ENCODE assay signal across 29 cellular contexts in the genomic region with DNA sequence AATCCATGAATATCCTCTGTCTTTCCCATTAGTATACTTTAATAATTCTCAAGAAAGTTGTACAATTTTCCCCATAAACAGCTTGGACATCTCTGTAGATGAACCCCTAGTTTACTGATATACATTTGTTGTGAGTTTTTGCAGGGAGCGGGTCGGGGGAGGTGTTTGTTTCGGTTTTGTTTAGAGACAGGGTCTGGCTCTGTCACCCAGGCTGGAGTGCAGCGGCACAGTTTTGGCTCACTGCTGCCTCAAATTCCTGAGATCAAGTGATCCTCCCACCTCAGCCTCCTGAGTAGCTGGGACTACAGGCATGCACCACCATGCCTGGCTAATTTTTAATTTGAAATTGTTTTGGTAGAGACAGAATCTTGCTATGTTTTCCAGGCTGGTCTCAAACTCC. TPM values are rescaled to one million over a fixed set of nuclear protein-coding genes. Genes with fewer than 3 reads are reported as not detected.
DNase-seq lines count a peak whose midpoint lies in the region; TF ChIP-seq lines count a peak whose summit lies in the region.
"Had no signal": no experiment of that assay in that cellular context is flagged by ENCODE, and none has a peak within 500 bp of the region (broad histone marks: within the 10 kb centered on the region; RNA-seq: fewer than 3 reads in every experiment).

No MANE protein-coding gene starts in this region.

- CTCF ChIA-PET in OCI-LY7 (lab: Charles Lee; ENCODE audit: unreplicated experiment): interaction anchor here (0.6 to 5.5 kb wide), 5 partner anchors 14 to 354 kb away, joined by 3 to 41 read pairs (median 3); no protein-coding TSS in a partner anchor
- CTCF ChIA-PET in HEK293T (lab: Yijun Ruan, JAX): no interaction called here

- H3K9me3 ChIP-seq in OCI-LY7 (ENCODE audit: low read length) (no peaks in the 10 kb centered on the region), esophagus muscularis mucosa (no peaks in the 10 kb centered on the region), MG63 (no peaks in the 10 kb centered on the region)
- H3K9me3 ChIP-seq: ascending aorta, BE2C, left lung, SJCRH30 had no signal

- no peak overlapping the region for H2AFZ ChIP-seq in OCI-LY7 (ENCODE audit: low read length)

- no peak for TF ChIP-seq CTCF in OCI-LY7 (conservative IDR thresholded peaks at IDR 0.05; ENCODE audit: low read length)
- no peak for TF ChIP-seq CTCF in esophagus muscularis mucosa (IDR thresholded peaks at IDR 0.05)

- H3K27ac ChIP-seq in OCI-LY7 (ENCODE audit: low read depth, low read length, poor library complexity, severe bottlenecking) (no peak overlapping the region), esophagus muscularis mucosa (replicated peaks in 1 of 4) (no peak overlapping the region)
- H3K27ac ChIP-seq: ascending aorta, left lung, SJCRH30 had no signal

- H3K36me3 ChIP-seq in OCI-LY7 (ENCODE audit: insufficient read depth, low read length) (no peaks in the 10 kb centered on the region), esophagus muscularis mucosa (no peaks in the 10 kb centered on the region), MG63 (no peaks in the 10 kb centered on the region)
- H3K36me3 ChIP-seq: ascending aorta, BE2C, left lung, SJCRH30 had no signal

- no peaks in the 10 kb centered on the region for H3K79me2 ChIP-seq in OCI-LY7 (ENCODE audit: insufficient read depth, low read depth, low read length)

- WGBS in esophagus muscularis mucosa: 83% methylated on average over 4 of the region's 4 CpGs

- TF ChIP-seq EP300 in esophagus muscularis mucosa (IDR thresholded peaks at IDR 0.05): no peak

- H3K4me3 ChIP-seq in OCI-LY7 (ENCODE audit: low read depth, low read length, poor library complexity, severe bottlenecking) (no peak overlapping the region), esophagus muscularis mucosa (no peak overlapping the region), MG63 (no peak overlapping the region)
- H3K4me3 ChIP-seq: ascending aorta, left lung, SJCRH30 had no signal

- H4K20me1 ChIP-seq in OCI-LY7 (ENCODE audit: insufficient read depth, low read length): no peaks in the 10 kb centered on the region

- no TSS peak for BruUV-seq in OCI-LY7 (replicated peaks; lab: Mats Ljungman, UMichigan)

- peak; percentile 2 for DNase-seq in stimulated activated CD4-positive, alpha-beta T cell treated with anti-CD3 and anti-CD28 coated beads, Interleukin-4, amount 100 ng/mL, for 24 hours
- no peak for DNase-seq in stimulated activated CD4-positive, alpha-beta T cell treated with anti-CD3 and anti-CD28 coated beads, Interleukin-4, amount 100 ng/mL, for 1 hour
- no peak for DNase-seq in OCI-LY7 (ENCODE audit: low spot score)
- DNase-seq in esophagus muscularis mucosa (ENCODE audit: extremely low spot score): peak; percentile 57
- peak; percentile 9 for DNase-seq in ureter (ENCODE audit: low spot score)
- no peak for DNase-seq in MG63
- no peak for DNase-seq in central memory CD4-positive, alpha-beta T cell
- DNase-seq in HEK293T (ENCODE audit: extremely low spot score): no peak
- DNase-seq: ACHN; activated CD8-positive, alpha-beta T cell treated with anti-CD3 and anti-CD28 coated beads for 36 hours; activated gamma-delta T cell; activated naive CD8-positive, alpha-beta T cell treated with anti-CD3 and anti-CD28 coated beads, Interleukin-2, amount 10 ng/mL, durations not matched to agents 7 days and 5 days; activated T-cell treated with anti-CD3 and anti-CD28 coated beads for 4 hours; BE2C; caudate nucleus; dermis blood vessel endothelial cell; DMS53; hippocampal formation; naive B cell; NCI-H1092; NCI-H1694 treated with DMSO at 0.1 percent for 48 hours; NCI-H2171 treated with DMSO at 0.1 percent for 48 hours; NCI-H524; nucleus accumbens; SJCRH30 had no signal

- no peak for TF ChIP-seq POLR2A in esophagus muscularis mucosa (IDR thresholded peaks at IDR 0.05; ENCODE audit: low read depth)

- intact Hi-C loops in OCI-LY7 (cut with micrococcal nuclease; ENCODE audit: unreplicated experiment): no loop called here
- intact Hi-C loops in esophagus muscularis mucosa (cut with DNase I): no loop called here

- peak overlapping the region; percentile 63 for H3K4me2 ChIP-seq in OCI-LY7 (ENCODE audit: low read length)

- POLR2A ChIA-PET in OCI-LY7 (lab: Charles Lee) (interaction anchor here (1.0 to 17.9 kb wide), 5 partner anchors 10 to 95 kb away, joined by 3 to 308 read pairs (median 7); a partner anchor contains a TSS), HEK293T (lab: Yijun Ruan, JAX) (no interaction called here)

- H3K4me1 ChIP-seq in OCI-LY7 (ENCODE audit: insufficient read depth, low read length, poor library complexity, severe bottlenecking) (peaks cover 75% of the 10 kb centered on the region), esophagus muscularis mucosa (no peaks in the 10 kb centered on the region)
- H3K4me1 ChIP-seq: ascending aorta, left lung had no signal

- H3K9me2 ChIP-seq in OCI-LY7 (ENCODE audit: insufficient read depth, low read length): no peaks in the 10 kb centered on the region

- H3K27me3 ChIP-seq in esophagus muscularis mucosa: peaks cover 0 to 49% (median 0%) of the 10 kb centered on the region in 4 donors
- no peaks in the 10 kb centered on the region for H3K27me3 ChIP-seq in MG63
- H3K27me3 ChIP-seq: ascending aorta, BE2C, SJCRH30 had no signal

TF ChIP-seq in HEK293T, 16 proteins besides CTCF, POLR2A, EP300 and RAD21:
- no peak for TF ChIP-seq LEF1 (IDR thresholded peaks at IDR 0.05; ENCODE audit: borderline replicate concordance)
- TF ChIP-seq ELF4 (IDR thresholded peaks at IDR 0.05): no peak
- TF ChIP-seq FOXK2 (IDR thresholded peaks at IDR 0.05): no peak
- no peak for TF ChIP-seq BHLHE40 (IDR thresholded peaks at IDR 0.05; ENCODE audit: borderline replicate concordance)
- TF ChIP-seq L3MBTL2 (conservative IDR thresholded peaks at IDR 0.05): no peak
- no peak for TF ChIP-seq SP1 (IDR thresholded peaks at IDR 0.05)
- TF ChIP-seq TARDBP (IDR thresholded peaks at IDR 0.05): no peak
TF ChIP-seq in HEK293T: peak in this region for 0.

RNA-seq across cellular contexts. Expression of a gene that starts 57.6 kb away (rescaled TPM):
- 219 TPM in 2 replicates for total RNA-seq in OCI-LY7 (2014; rRNA removed; shearing (Covaris generic))
- 364 and 387 TPM in 2 replicates for total RNA-seq in OCI-LY7 (2022)
- 1 to 10 TPM in 1 of 4 donors, under 1 TPM in 2, not detected in 1; 0.39 to 1.3 (median 0.80) TPM for total RNA-seq in esophagus muscularis mucosa
- 34.5 TPM for total RNA-seq in ureter
- not detected in 2 replicates for total RNA-seq in MG63 (2014; rRNA removed; shearing (Covaris generic); ENCODE audit: low replicate concordance)
- total RNA-seq: activated CD8-positive, alpha-beta T cell treated with anti-CD3 and anti-CD28 coated beads for 36 hours; activated naive CD8-positive, alpha-beta T cell treated with anti-CD3 and anti-CD28 coated beads, Interleukin-2, amount 10 ng/mL, durations not matched to agents 7 days and 5 days; dermis blood vessel endothelial cell; LHCN-M2; pulmonary artery endothelial cell had no signal

Comparison
In these comparisons a context has a peak if more than half of its experiments do, and no peak if none do; other contexts are left out.
1. DNase-seq: peak in stimulated activated CD4-positive, alpha-beta T cell treated with anti-CD3 and anti-CD28 coated beads, Interleukin-4, amount 100 ng/mL, for 24 hours (single experiment), esophagus muscularis mucosa (single experiment) and ureter (single experiment); none in stimulated activated CD4-positive, alpha-beta T cell treated with anti-CD3 and anti-CD28 coated beads, Interleukin-4, amount 100 ng/mL, for 1 hour (single experiment), OCI-LY7 (single experiment), MG63 (single experiment), central memory CD4-positive, alpha-beta T cell (single experiment) and HEK293T (single experiment).
2. RNA of a gene that starts 57.6 kb away (total RNA-seq): 219 to 387 TPM in OCI-LY7 and 34.5 TPM in ureter (single experiment); 0.39 to 1.3 TPM in esophagus muscularis mucosa and not detected in MG63; every median in the first group is over 10 times any median in the second.